ENCODE assay signal across 19 cellular contexts in genomic region chr17:65312718-65313382, GRCh38.
DNase-seq lines count a peak whose midpoint lies in the region; ATAC-seq and TF ChIP-seq lines count a peak whose summit lies in the region.
"Had no signal": no experiment of that assay in that cellular context is flagged by ENCODE, and none has a peak within 500 bp of the region (broad histone marks: within the 10 kb centered on the region; RNA-seq: fewer than 3 reads in every experiment).

No MANE protein-coding gene starts in this region.

- H3K4me2 ChIP-seq in neural progenitor cell = no peak overlapping the region

- H3K9ac ChIP-seq in NT2/D1 (ENCODE audit: insufficient read length, low read depth) (peak overlapping the region; percentile 45), neural progenitor cell (no peak overlapping the region)

- no peak overlapping the region for H3K4me3 ChIP-seq in NT2/D1 (ENCODE audit: insufficient read length, low read depth)
- H3K4me3 ChIP-seq in neural progenitor cell = no peak overlapping the region
- no peak overlapping the region for H3K4me3 ChIP-seq in aorta (ENCODE audit: low read length in 2 of 2)
- H3K4me3 ChIP-seq: Peyer's patch, SJSA1 had no signal

- H3K27ac ChIP-seq in neural progenitor cell = no peak overlapping the region
- H3K27ac ChIP-seq in aorta (ENCODE audit: low read depth in 1 of 2, low read length in 2 of 2) = no peak overlapping the region
- H3K27ac ChIP-seq: Peyer's patch, SJSA1 had no signal

- H3K9me3 ChIP-seq in NT2/D1 (ENCODE audit: insufficient read depth, low read length) (no peaks in the 10 kb centered on the region), neural progenitor cell (ENCODE audit: low read depth) (no peaks in the 10 kb centered on the region), aorta (ENCODE audit: control insufficient read depth, low read length) (peaks cover 2% of the 10 kb centered on the region)
- H3K9me3 ChIP-seq: Peyer's patch, SJSA1 had no signal

- intact Hi-C loops in left colon (cut with DNase I, micrococcal nuclease) = no loop called here
- intact Hi-C loops in aorta (cut with DNase I) = no loop called here

- H3F3A ChIP-seq in neural progenitor cell (ENCODE audit: low read depth) = no peaks in the 10 kb centered on the region

- no peaks in the 10 kb centered on the region for H4K20me1 ChIP-seq in neural progenitor cell (ENCODE audit: low read depth)

- H3K36me3 Mint-ChIP-seq in neural progenitor cell = no peaks in the 10 kb centered on the region

- no peaks in the 10 kb centered on the region for H3K36me3 ChIP-seq in NT2/D1 (ENCODE audit: insufficient read depth, insufficient read length, low read length)
- no peaks in the 10 kb centered on the region for H3K36me3 ChIP-seq in neural progenitor cell
- no peaks in the 10 kb centered on the region for H3K36me3 ChIP-seq in aorta (ENCODE audit: control insufficient read depth in 1 of 2, insufficient read depth in 2 of 2, low read length in 1 of 2)
- H3K36me3 ChIP-seq: Peyer's patch, SJSA1 had no signal

- H3K9me3 Mint-ChIP-seq in neural progenitor cell = peaks cover 3% of the 10 kb centered on the region

- 40 to 45% methylated on average over 6 of the region's 6 CpGs for WGBS in aorta, 2 donors

- TF ChIP-seq CTCF in neural progenitor cell (IDR thresholded peaks at IDR 0.05) = no peak

- peak overlapping the region; percentile 68 for H3K27ac Mint-ChIP-seq in neural progenitor cell
- H3K27ac Mint-ChIP-seq: B cell had no signal

- H2AFZ ChIP-seq in neural progenitor cell (replicated peaks) = no peak overlapping the region

- peak; percentile 27 for DNase-seq in COR-L47 (lab: John Stamatoyannopoulos, UW)
- DNase-seq in NT2/D1 (ENCODE audit: low read depth, low spot score) = no peak
- no peak for DNase-seq in left colon
- DNase-seq in neural progenitor cell (ENCODE audit: low spot score) = no peak
- no peak for DNase-seq in aorta
- no peak for DNase-seq in erythroblast (lab: John Stamatoyannopoulos, UW)
- no peak for DNase-seq in stimulated activated CD4-positive, alpha-beta T cell treated with anti-CD3 and anti-CD28 coated beads, Interleukin-1b, Interleukin-23, amount 100 ng/mL, for 48 hours
- DNase-seq: 8988T, DMS153, GDM1, H7, IMR-90, Karpas-422, NCI-H1417 treated with DMSO at 0.1 percent for 48 hours, NCI-H187 treated with DMSO at 0.1 percent for 48 hours, Peyer's patch had no signal

- no peak overlapping the region for H3K4me3 Mint-ChIP-seq in neural progenitor cell
- H3K4me3 Mint-ChIP-seq: B cell had no signal

- peaks cover 20% of the 10 kb centered on the region for H3K4me1 Mint-ChIP-seq in neural progenitor cell
- H3K4me1 Mint-ChIP-seq: B cell had no signal

- H3K4me1 ChIP-seq in NT2/D1 (ENCODE audit: insufficient read depth, insufficient read length) (no peaks in the 10 kb centered on the region), neural progenitor cell (peaks cover 7% of the 10 kb centered on the region), aorta (ENCODE audit: control insufficient read depth in 1 of 2, insufficient read depth in 2 of 2, low read length in 2 of 2) (no peaks in the 10 kb centered on the region)
- H3K4me1 ChIP-seq: Peyer's patch, SJSA1 had no signal

- ATAC-seq in left colon (peak; percentile 49), GM18519 (IDR thresholded peaks at IDR 0.05; ENCODE audit: low FRiP score, unreplicated experiment) (no peak), aorta (ENCODE audit: low FRiP score) (no peak)

- peaks cover 10% of the 10 kb centered on the region for H3K27me3 Mint-ChIP-seq in neural progenitor cell (ENCODE audit: insufficient read depth, low read depth)

- no peak for TF ChIP-seq POLR2A in erythroblast (IDR thresholded peaks at IDR 0.05; ENCODE audit: low read length)

- no peaks in the 10 kb centered on the region for H3K27me3 ChIP-seq in NT2/D1 (ENCODE audit: insufficient read depth, insufficient read length)
- no peaks in the 10 kb centered on the region for H3K27me3 ChIP-seq in neural progenitor cell
- H3K27me3 ChIP-seq in aorta (ENCODE audit: control insufficient read depth in 1 of 2, insufficient read depth in 2 of 2, low read length in 1 of 2) = no peaks in the 10 kb centered on the region
- H3K27me3 ChIP-seq: Peyer's patch had no signal

- H3K79me2 ChIP-seq in neural progenitor cell (ENCODE audit: low read depth) = no peaks in the 10 kb centered on the region
